ENCODE assay signal across 10 cellular contexts in the genomic region with DNA sequence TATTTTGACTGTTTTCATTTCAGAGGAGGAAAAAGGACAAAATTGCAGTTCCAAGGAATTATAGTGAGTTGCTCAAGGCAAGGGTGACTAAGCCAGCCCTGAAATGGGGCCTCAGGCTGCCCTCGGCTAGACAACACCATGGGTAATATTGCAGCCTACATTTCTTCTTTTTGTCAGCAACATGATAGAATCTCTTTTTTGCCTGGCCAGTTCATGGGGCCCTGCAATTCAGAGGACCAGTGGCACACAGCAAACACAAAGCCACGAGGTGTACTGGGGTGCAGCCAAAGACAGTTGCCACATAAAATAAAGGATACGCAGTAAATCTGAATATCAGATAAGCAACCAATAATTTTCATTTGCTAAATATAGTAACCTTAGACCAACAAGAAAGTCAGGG. TPM values are rescaled to one million over a fixed set of nuclear protein-coding genes. Genes with fewer than 3 reads are reported as not detected.
A peak's percentile ranks its signal among the peaks of the same experiment; 100 is the strongest.
DNase-seq lines count a peak whose midpoint lies in the region; FAIRE-seq and TF ChIP-seq lines count a peak whose summit lies in the region.
"Had no signal": no experiment of that assay in that cellular context is flagged by ENCODE, and none has a peak within 500 bp of the region (broad histone marks: within the 10 kb centered on the region; RNA-seq: fewer than 3 reads in every experiment).

No MANE protein-coding gene starts in this region.

- CTCF ChIA-PET in HEK293T (lab: Yijun Ruan, JAX) (no interaction called here), SK-N-SH (lab: Yijun Ruan, JAX) (interaction anchor here (1.2 kb wide), 1 partner anchor 627 kb away, joined by 3 read pairs; no protein-coding TSS in a partner anchor)

- no peak overlapping the region for H3K4me3 ChIP-seq in HL-60 (replicated peaks; ENCODE audit: insufficient read depth, low read length)
- H3K4me3 ChIP-seq in adrenal gland, result no peak overlapping the region
- no peak overlapping the region for H3K4me3 ChIP-seq in keratinocyte (ENCODE audit: control insufficient read depth in 2 of 3, extremely low read depth in 1 of 3, insufficient read depth in 2 of 3, low read depth in 1 of 3, low read length in 3 of 3)
- H3K4me3 ChIP-seq in SK-N-SH (ENCODE audit: low read depth in 2 of 2, low read length in 1 of 2), result no peak overlapping the region

- H3K4me1 ChIP-seq in adrenal gland (replicated peaks in 1 of 2), result peaks cover 37 to 53% of the 10 kb centered on the region in 2 donors
- H3K4me1 ChIP-seq in keratinocyte (ENCODE audit: control insufficient read depth, extremely low read depth, insufficient read depth, low read length), result peaks cover 12% of the 10 kb centered on the region
- H3K4me1 ChIP-seq in SK-N-SH (ENCODE audit: control insufficient read depth in 1 of 2, insufficient read depth in 2 of 2, low read depth in 1 of 2, low read length in 1 of 2), result 0 out of 4 replicates have a peak, but pooled peaks cover 0 to 3% of the 10 kb centered on the region in 2 experiments

- H3K4me3 Mint-ChIP-seq in type B pancreatic cell, result no peak overlapping the region

- intact Hi-C loops in adrenal gland (cut with DNase I), result no loop called here

- H3K4me1 Mint-ChIP-seq in type B pancreatic cell (ENCODE audit: unreplicated experiment), result peaks cover 39% of the 10 kb centered on the region

- H2AFZ ChIP-seq in keratinocyte (ENCODE audit: control insufficient read depth, low read length) (no peak overlapping the region), SK-N-SH (ENCODE audit: low read depth) (no peak overlapping the region)

- no peak for TF ChIP-seq CTCF in HL-60 (IDR thresholded peaks at IDR 0.05; ENCODE audit: insufficient read depth, low read length)
- TF ChIP-seq CTCF in adrenal gland (IDR thresholded peaks at IDR 0.05), result no peak
- no peak for TF ChIP-seq CTCF in keratinocyte (optimal IDR thresholded peaks at IDR 0.05 in 1 of 3, IDR thresholded peaks at IDR 0.05 in 1 of 3, conservative IDR thresholded peaks at IDR 0.05 in 1 of 3; ENCODE audit: extremely low read depth in 1 of 3, insufficient read depth in 2 of 3, low read length in 3 of 3)
- no peak for TF ChIP-seq CTCF in type B pancreatic cell (conservative IDR thresholded peaks at IDR 0.05)
- TF ChIP-seq CTCF in SK-N-SH (IDR thresholded peaks at IDR 0.05), result no peak

- no peaks in the 10 kb centered on the region for H3F3A ChIP-seq in SK-N-SH (replicated peaks; ENCODE audit: insufficient read depth)

- WGBS in adrenal gland, 4 donors, result 29 to 36% (median 33%) methylated on average over 3 of the region's 3 CpGs
- WGBS in SK-N-SH (ENCODE audit: low lambda C conversion rate), result 67% methylated on average over 3 of the region's 3 CpGs

- H3K79me2 ChIP-seq in keratinocyte (ENCODE audit: control insufficient read depth, insufficient read depth, low read length) (no peaks in the 10 kb centered on the region), SK-N-SH (ENCODE audit: insufficient read depth) (no peaks in the 10 kb centered on the region)

- H3K9me3 Mint-ChIP-seq in type B pancreatic cell, result no peaks in the 10 kb centered on the region

- peak overlapping the region; percentile 69 for H3K27ac Mint-ChIP-seq in type B pancreatic cell

- no peaks in the 10 kb centered on the region for H3K9me2 ChIP-seq in SK-N-SH

- no peak for TF ChIP-seq RAD21 in SK-N-SH (IDR thresholded peaks at IDR 0.05; ENCODE audit: low read length)

- H4K20me1 ChIP-seq in keratinocyte (ENCODE audit: control insufficient read depth, extremely low read depth, insufficient read depth, low read length), result no peaks in the 10 kb centered on the region
- H4K20me1 ChIP-seq in SK-N-SH (ENCODE audit: insufficient read depth), result no peaks in the 10 kb centered on the region

- no peak for TF ChIP-seq EP300 in SK-N-SH (IDR thresholded peaks at IDR 0.05; ENCODE audit: borderline replicate concordance in 1 of 2, low read depth in 1 of 2, low read length in 1 of 2)

- no peaks in the 10 kb centered on the region for H3K36me3 ChIP-seq in adrenal gland (replicated peaks in 1 of 2)
- H3K36me3 ChIP-seq in keratinocyte (ENCODE audit: control insufficient read depth in 2 of 2, extremely low read depth in 1 of 2, insufficient read depth in 2 of 2, low read length in 2 of 2), result no peaks in the 10 kb centered on the region
- H3K36me3 ChIP-seq in SK-N-SH (replicated peaks in 1 of 2; ENCODE audit: control insufficient read depth in 1 of 2, insufficient read depth in 2 of 2, low read length in 1 of 2), result no peaks in the 10 kb centered on the region

- H3K27ac ChIP-seq in HL-60 (replicated peaks) (peak overlapping the region; percentile 65), adrenal gland (peak overlapping the region; percentile 78 to 93 (median 83)), keratinocyte (ENCODE audit: control insufficient read depth, insufficient read depth, low read length) (no peak overlapping the region), SK-N-SH (ENCODE audit: low read depth in 2 of 2, low read length in 1 of 2) (no peak overlapping the region)

- no peaks in the 10 kb centered on the region for H3K27me3 Mint-ChIP-seq in type B pancreatic cell

- DNase-seq in HL-60 (ENCODE audit: low read depth in 1 of 2, low spot score in 1 of 2), result peak in 1 of 2 experiments; percentile 58
- peak; percentile 59 to 90 (median 87) for DNase-seq in adrenal gland
- DNase-seq in keratinocyte (ENCODE audit: low read depth, low spot score), result no peak
- no peak for DNase-seq in type B pancreatic cell (ENCODE audit: extremely low spot score, unreplicated experiment)
- no peak for DNase-seq in HEK293T (ENCODE audit: extremely low spot score)
- DNase-seq in NCI-H510A (lab: John Stamatoyannopoulos, UW), result no peak
- DNase-seq in SK-N-SH, result no peak
- DNase-seq: NCI-H1105, small intestine, T1000 had no signal

- peaks cover 14% of the 10 kb centered on the region for H3K36me3 Mint-ChIP-seq in type B pancreatic cell

- H3K9ac ChIP-seq in keratinocyte (ENCODE audit: control insufficient read depth, extremely low read depth, insufficient read depth, low read length) (no peak overlapping the region), SK-N-SH (no peak overlapping the region)

- H3K4me2 ChIP-seq in keratinocyte (ENCODE audit: control insufficient read depth, extremely low read depth, insufficient read depth, low read depth, low read length) (no peak overlapping the region), SK-N-SH (no peak overlapping the region)

- dilution Hi-C loops in keratinocyte (cut with MboI; ENCODE audit: extremely low pct_ligation_motif_present, low sequenced_read_pairs), result no loop called here

- FAIRE-seq in keratinocyte (lab: Jason Lieb, UNC), result peak; percentile 39
- FAIRE-seq: small intestine had no signal

- no peaks in the 10 kb centered on the region for H3K27me3 ChIP-seq in HL-60 (ENCODE audit: insufficient read depth, poor library complexity, severe bottlenecking)
- H3K27me3 ChIP-seq in adrenal gland, result no peaks in the 10 kb centered on the region
- no peaks in the 10 kb centered on the region for H3K27me3 ChIP-seq in keratinocyte (ENCODE audit: control insufficient read depth, extremely low read depth, insufficient read depth, low read length)
- no peaks in the 10 kb centered on the region for H3K27me3 ChIP-seq in SK-N-SH (ENCODE audit: insufficient read depth)

- H3K9me3 ChIP-seq in adrenal gland (replicated peaks in 1 of 3) (no peaks in the 10 kb centered on the region), keratinocyte (ENCODE audit: control insufficient read depth, low read depth, low read length) (no peaks in the 10 kb centered on the region), SK-N-SH (no peaks in the 10 kb centered on the region)

- H3K9me1 ChIP-seq in keratinocyte (ENCODE audit: control insufficient read depth, extremely low read depth, insufficient read depth, low read length), result no peaks in the 10 kb centered on the region

- POLR2A ChIA-PET in HEK293T (lab: Yijun Ruan, JAX), result no interaction called here
- POLR2A ChIA-PET in SK-N-SH (lab: Yijun Ruan, JAX), result no interaction called here

- TF ChIP-seq POLR2A in adrenal gland (IDR thresholded peaks at IDR 0.05), result peak in 1 of 2 donors; percentile 30

TF ChIP-seq in HEK293T, 16 proteins besides CTCF, POLR2A, EP300 and RAD21 (continues in another document):
- no peak for TF ChIP-seq NFRKB (IDR thresholded peaks at IDR 0.05)
- TF ChIP-seq, protein P1, sequence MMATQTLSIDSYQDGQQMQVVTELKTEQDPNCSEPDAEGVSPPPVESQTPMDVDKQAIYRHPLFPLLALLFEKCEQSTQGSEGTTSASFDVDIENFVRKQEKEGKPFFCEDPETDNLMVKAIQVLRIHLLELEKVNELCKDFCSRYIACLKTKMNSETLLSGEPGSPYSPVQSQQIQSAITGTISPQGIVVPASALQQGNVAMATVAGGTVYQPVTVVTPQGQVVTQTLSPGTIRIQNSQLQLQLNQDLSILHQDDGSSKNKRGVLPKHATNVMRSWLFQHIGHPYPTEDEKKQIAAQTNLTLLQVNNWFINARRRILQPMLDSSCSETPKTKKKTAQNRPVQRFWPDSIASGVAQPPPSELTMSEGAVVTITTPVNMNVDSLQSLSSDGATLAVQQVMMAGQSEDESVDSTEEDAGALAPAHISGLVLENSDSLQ (IDR thresholded peaks at IDR 0.05), result no peak
- no peak for TF ChIP-seq CTBP1 (IDR thresholded peaks at IDR 0.05; ENCODE audit: borderline replicate concordance)

RNA-seq across cellular contexts. Expression of gene RBM47, which starts 41.8 kb away (rescaled TPM):
- total RNA-seq in adrenal gland, result 100 to 1,000 TPM; 143 to 370 (median 175) TPM
- 100 to 1,000 TPM in 1 of 3 donors, 10 to 100 TPM in 2; 25.7 to 117 (median 26.0) TPM for polyA plus RNA-seq in adrenal gland
- polyA plus RNA-seq in keratinocyte, result 6.8 to 7.2 TPM (median 6.9 TPM) in 3 replicates
- polyA plus RNA-seq in keratinocyte (2011; ENCODE audit: low read depth), result 7.9 TPM
- 4.2 and 5.2 TPM in 2 replicates for polyA plus RNA-seq in keratinocyte (2011; cell fraction: cytosol; rRNA removed)
- polyA plus RNA-seq in keratinocyte (2011; cell fraction: nucleus; rRNA removed), result 7.4 and 7.7 TPM in 2 replicates
- 6.4 and 11.4 TPM in 2 replicates for polyA plus RNA-seq in keratinocyte (2012; ENCODE audit: low replicate concordance)
- polyA minus RNA-seq in keratinocyte, result 9.4 to 13.8 TPM (median 11.7 TPM) in 3 replicates
- 12.3 TPM for polyA minus RNA-seq in keratinocyte (2011; cell fraction: cytosol; rRNA and poly(A)+ RNA removed)
- 15.2 and 15.6 TPM in 2 replicates for polyA minus RNA-seq in keratinocyte (2011; cell fraction: nucleus; rRNA and poly(A)+ RNA removed)
- total RNA-seq in type B pancreatic cell (ENCODE audit: low replicate concordance), result 53.5 and 97.1 TPM in 2 replicates
- 4.7 and 6.8 TPM in 2 replicates for polyA plus RNA-seq in SK-N-SH (2012; rRNA removed)
- polyA plus RNA-seq in SK-N-SH (2012; cell fraction: cytosol; rRNA removed), result 3.9 and 4.6 TPM in 2 replicates
- 4.1 and 7.9 TPM in 2 replicates for polyA plus RNA-seq in SK-N-SH (2012; cell fraction: nucleus; rRNA removed)

Comparison
In these comparisons a context has a peak if more than half of its experiments do, and no peak if none do; other contexts are left out.
1. DNase-seq: peak in adrenal gland (7 of 7); none in keratinocyte (single experiment), type B pancreatic cell (single experiment), HEK293T (single experiment), NCI-H510A (single experiment) and SK-N-SH (single experiment).
2. H3K27ac ChIP-seq: peak in HL-60 (single experiment) and adrenal gland (5 of 5); none in keratinocyte (single experiment) and SK-N-SH (0 of 2).